In the genomic region with DNA sequence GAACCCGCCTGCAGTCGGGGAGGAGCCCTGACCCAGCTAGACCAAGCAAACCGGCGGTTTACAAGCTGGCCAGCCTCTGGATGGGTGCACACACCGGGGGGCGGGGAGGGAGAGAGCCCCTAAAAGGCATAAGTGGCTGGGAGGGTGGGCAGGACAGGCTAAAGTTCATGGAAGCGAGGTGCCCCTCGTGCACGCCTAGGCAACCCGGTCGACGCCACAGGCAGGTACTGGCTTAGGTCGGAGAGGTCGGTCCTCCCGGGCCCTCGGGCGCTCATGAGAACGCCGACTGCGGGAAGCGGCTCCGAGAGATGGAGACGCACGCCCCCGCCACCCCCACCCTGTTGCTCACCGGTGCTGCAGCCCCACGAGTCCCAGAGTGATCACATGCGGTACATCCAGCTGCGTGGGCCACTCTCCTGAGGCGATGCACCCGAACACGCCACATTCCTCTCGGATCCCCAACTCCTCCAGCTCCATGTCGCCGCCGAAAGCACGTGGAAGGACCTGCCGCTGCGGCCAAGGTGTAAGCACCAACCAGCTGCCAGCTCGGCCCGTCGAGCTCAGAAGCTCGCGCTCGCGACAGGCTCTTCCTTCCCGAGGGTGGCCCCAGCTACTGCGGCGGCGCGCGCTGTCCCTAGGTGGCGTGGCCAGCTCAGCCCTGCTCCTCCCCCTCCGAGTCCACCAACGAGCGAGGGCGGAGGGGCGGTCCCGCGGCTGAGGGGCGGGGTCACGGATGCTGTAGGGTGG, we compare ENCODE assay signal across 8 cellular contexts. TPM values are rescaled to one million over a fixed set of nuclear protein-coding genes. Genes with fewer than 3 reads are reported as not detected.
DNase-seq lines count a peak whose midpoint lies in the region; ATAC-seq and TF ChIP-seq lines count a peak whose summit lies in the region.

A gene (minus strand): TSS at position 615 of the 747 bp plus-strand sequence. CDS start 138 bp downstream, at position 477.

- 0% methylated on average over 9 of the region's 62 CpGs for WGBS in SK-N-SH (ENCODE audit: low lambda C conversion rate)
- WGBS in gastroesophageal sphincter (ENCODE audit: low coverage in 1 of 2), 2 donors: 0% methylated on average over 19 of the region's 62 CpGs; no CpG with 5 or more reads in 1 of the 2 donors
- under 1% methylated on average over 62 of the region's 62 CpGs for WGBS in thymus

- TF ChIP-seq CTCF in HEK293 (tag by site-specific recombination; IDR thresholded peaks at IDR 0.05): peak; percentile 76; the same call in 1 of the 2 replicates
- TF ChIP-seq CTCF in SK-N-SH (IDR thresholded peaks at IDR 0.05): no peak
- TF ChIP-seq CTCF in gastroesophageal sphincter (IDR thresholded peaks at IDR 0.05): peak in 3 of 4 experiments; percentile 40 to 52 (median 46)

- peaks cover 86% of the 10 kb centered on the region for H3K79me2 ChIP-seq in SK-N-SH (ENCODE audit: insufficient read depth)

- peaks cover 12% of the 10 kb centered on the region for H3F3A ChIP-seq in SK-N-SH (replicated peaks; ENCODE audit: insufficient read depth)

- CTCF ChIA-PET in HEK293 (lab: Yijun Ruan, JAX): interaction anchor here (0.5 to 3.3 kb wide), 5 partner anchors 11 to 541 kb away, joined by 3 to 19 read pairs (median 6); no protein-coding TSS in a partner anchor
- CTCF ChIA-PET in SK-N-SH (lab: Yijun Ruan, JAX): interaction anchor here (1.0 to 2.6 kb wide), 6 partner anchors 10 to 967 kb away, joined by 3 to 21 read pairs (median 4); a partner anchor contains a TSS

- ATAC-seq in gastroesophageal sphincter: peak; percentile 95

- no peaks in the 10 kb centered on the region for H3K9me2 ChIP-seq in SK-N-SH

- POLR2A ChIA-PET in HEK293 (lab: Yijun Ruan, JAX) (interaction anchor here (0.6 to 3.9 kb wide), 13 partner anchors 9 to 543 kb away, joined by 3 to 52 read pairs (median 5); a partner anchor contains a TSS), SK-N-SH (lab: Yijun Ruan, JAX) (interaction anchor here (0.7 to 2.9 kb wide), 11 partner anchors 9 to 486 kb away, joined by 3 to 29 read pairs (median 6); a partner anchor contains a TSS)

- peak; percentile 73 for DNase-seq in GM04503 (ENCODE audit: low read depth)
- peak; percentile 97 for DNase-seq in NAMALWA (ENCODE audit: low spot score)
- peak; percentile 98 for DNase-seq in SK-N-SH
- peak; percentile 98 for DNase-seq in activated naive CD4-positive, alpha-beta T cell treated with anti-CD3 and anti-CD28 coated beads, Interleukin-2, amount 50 U/mL, for 16 hours
- peak; percentile 98 for DNase-seq in occipital lobe (lab: John Stamatoyannopoulos, UW)

- TF ChIP-seq RAD21 in SK-N-SH (IDR thresholded peaks at IDR 0.05; ENCODE audit: low read length): 0 out of 2 replicates have a peak, but pooled peaks have one; percentile 8

- H2AFZ ChIP-seq in SK-N-SH (ENCODE audit: low read depth): peak within 1 kb of the TSS; percentile 89

- TF ChIP-seq POLR2A in gastroesophageal sphincter (IDR thresholded peaks at IDR 0.05): peak; percentile 10 to 41

- H3K27ac ChIP-seq in HEK293 (ENCODE audit: extremely low read depth, low read depth, low read length): peak within 1 kb of the TSS; percentile 69
- H3K27ac ChIP-seq in SK-N-SH (ENCODE audit: low read depth in 2 of 2, low read length in 1 of 2): peak within 1 kb of the TSS; percentile 95 to 96
- peak within 1 kb of the TSS; percentile 75 to 97 (median 93) for H3K27ac ChIP-seq in gastroesophageal sphincter
- H3K27ac ChIP-seq in thymus (ENCODE audit: low read depth): peak within 1 kb of the TSS; percentile 93

- no peaks in the 10 kb centered on the region for H3K4me1 ChIP-seq in HEK293 (ENCODE audit: control insufficient read depth, insufficient read depth, low read length)
- H3K4me1 ChIP-seq in SK-N-SH (ENCODE audit: control insufficient read depth in 1 of 2, insufficient read depth in 2 of 2, low read depth in 1 of 2, low read length in 1 of 2): peaks cover 2 to 6% of the 10 kb centered on the region in 2 experiments; a peak in 3 of 4 replicates
- peaks cover 0 to 33% (median 0%) of the 10 kb centered on the region in 3 donors for H3K4me1 ChIP-seq in gastroesophageal sphincter
- no peaks in the 10 kb centered on the region for H3K4me1 ChIP-seq in thymus (ENCODE audit: control insufficient read depth, insufficient read depth, low read length)

- H3K4me2 ChIP-seq in SK-N-SH: peak within 1 kb of the TSS; percentile 97

- H3K4me3 ChIP-seq in HEK293 (ENCODE audit: low read depth, low read length) (peak within 1 kb of the TSS; percentile 80), SK-N-SH (ENCODE audit: low read depth in 2 of 2, low read length in 1 of 2) (peak within 1 kb of the TSS; percentile 74 to 87), gastroesophageal sphincter (peak within 1 kb of the TSS; percentile 45 to 72), thymus (ENCODE audit: low read length) (peak within 1 kb of the TSS; percentile 63)

- peaks cover 8% of the 10 kb centered on the region; the same call in 1 of the 2 replicates for H4K20me1 ChIP-seq in SK-N-SH (ENCODE audit: insufficient read depth)

- H3K27me3 ChIP-seq in SK-N-SH (ENCODE audit: insufficient read depth) (no peaks in the 10 kb centered on the region), gastroesophageal sphincter (no peaks in the 10 kb centered on the region), thymus (ENCODE audit: control insufficient read depth, insufficient read depth) (no peaks in the 10 kb centered on the region)

- peaks cover 0 to 8% of the 10 kb centered on the region in 2 experiments; a peak in 2 of 3 replicates for H3K36me3 ChIP-seq in HEK293 (ENCODE audit: control insufficient read depth in 2 of 2, insufficient read depth in 1 of 2, low read length in 2 of 2)
- H3K36me3 ChIP-seq in SK-N-SH (replicated peaks in 1 of 2; ENCODE audit: control insufficient read depth in 1 of 2, insufficient read depth in 2 of 2, low read length in 1 of 2): no peaks in the 10 kb centered on the region
- H3K36me3 ChIP-seq in gastroesophageal sphincter: no peaks in the 10 kb centered on the region
- no peaks in the 10 kb centered on the region for H3K36me3 ChIP-seq in thymus (ENCODE audit: control insufficient read depth, insufficient read depth)

- 0 out of 4 replicates have a peak, but pooled peaks of 1 of the 2 experiments have one; percentile 39 for TF ChIP-seq EP300 in SK-N-SH (IDR thresholded peaks at IDR 0.05; ENCODE audit: borderline replicate concordance in 1 of 2, low read depth in 1 of 2, low read length in 1 of 2)
- no peak for TF ChIP-seq EP300 in gastroesophageal sphincter (IDR thresholded peaks at IDR 0.05)

- H3K9me3 ChIP-seq in HEK293 (ENCODE audit: control insufficient read depth, insufficient read depth, low read depth, low read length) (no peaks in the 10 kb centered on the region), SK-N-SH (no peaks in the 10 kb centered on the region), gastroesophageal sphincter (no peaks in the 10 kb centered on the region), thymus (ENCODE audit: control insufficient read depth) (no peaks in the 10 kb centered on the region)

- H3K9ac ChIP-seq in SK-N-SH: peak within 1 kb of the TSS; percentile 89

TF ChIP-seq in HEK293, 187 proteins besides CTCF, POLR2A, EP300 and RAD21 (continues in another document):
- TF ChIP-seq ZFP37 (tag by site-specific recombination; IDR thresholded peaks at IDR 0.05): peak; percentile 81
- TF ChIP-seq ZFP41 (tag by site-specific recombination; IDR thresholded peaks at IDR 0.05; ENCODE audit: borderline replicate concordance): no peak
- TF ChIP-seq, protein P1, sequence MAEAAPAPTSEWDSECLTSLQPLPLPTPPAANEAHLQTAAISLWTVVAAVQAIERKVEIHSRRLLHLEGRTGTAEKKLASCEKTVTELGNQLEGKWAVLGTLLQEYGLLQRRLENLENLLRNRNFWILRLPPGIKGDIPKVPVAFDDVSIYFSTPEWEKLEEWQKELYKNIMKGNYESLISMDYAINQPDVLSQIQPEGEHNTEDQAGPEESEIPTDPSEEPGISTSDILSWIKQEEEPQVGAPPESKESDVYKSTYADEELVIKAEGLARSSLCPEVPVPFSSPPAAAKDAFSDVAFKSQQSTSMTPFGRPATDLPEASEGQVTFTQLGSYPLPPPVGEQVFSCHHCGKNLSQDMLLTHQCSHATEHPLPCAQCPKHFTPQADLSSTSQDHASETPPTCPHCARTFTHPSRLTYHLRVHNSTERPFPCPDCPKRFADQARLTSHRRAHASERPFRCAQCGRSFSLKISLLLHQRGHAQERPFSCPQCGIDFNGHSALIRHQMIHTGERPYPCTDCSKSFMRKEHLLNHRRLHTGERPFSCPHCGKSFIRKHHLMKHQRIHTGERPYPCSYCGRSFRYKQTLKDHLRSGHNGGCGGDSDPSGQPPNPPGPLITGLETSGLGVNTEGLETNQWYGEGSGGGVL (tag by site-specific recombination; IDR thresholded peaks at IDR 0.05): peak; percentile 48; the same call in 1 of the 2 replicates
- no peak for TF ChIP-seq ZNF433 (tag by site-specific recombination; IDR thresholded peaks at IDR 0.05; ENCODE audit: low read depth)

TF ChIP-seq in SK-N-SH, 30 proteins besides CTCF, POLR2A, EP300 and RAD21 (continues in another document):
- TF ChIP-seq, protein P2, sequence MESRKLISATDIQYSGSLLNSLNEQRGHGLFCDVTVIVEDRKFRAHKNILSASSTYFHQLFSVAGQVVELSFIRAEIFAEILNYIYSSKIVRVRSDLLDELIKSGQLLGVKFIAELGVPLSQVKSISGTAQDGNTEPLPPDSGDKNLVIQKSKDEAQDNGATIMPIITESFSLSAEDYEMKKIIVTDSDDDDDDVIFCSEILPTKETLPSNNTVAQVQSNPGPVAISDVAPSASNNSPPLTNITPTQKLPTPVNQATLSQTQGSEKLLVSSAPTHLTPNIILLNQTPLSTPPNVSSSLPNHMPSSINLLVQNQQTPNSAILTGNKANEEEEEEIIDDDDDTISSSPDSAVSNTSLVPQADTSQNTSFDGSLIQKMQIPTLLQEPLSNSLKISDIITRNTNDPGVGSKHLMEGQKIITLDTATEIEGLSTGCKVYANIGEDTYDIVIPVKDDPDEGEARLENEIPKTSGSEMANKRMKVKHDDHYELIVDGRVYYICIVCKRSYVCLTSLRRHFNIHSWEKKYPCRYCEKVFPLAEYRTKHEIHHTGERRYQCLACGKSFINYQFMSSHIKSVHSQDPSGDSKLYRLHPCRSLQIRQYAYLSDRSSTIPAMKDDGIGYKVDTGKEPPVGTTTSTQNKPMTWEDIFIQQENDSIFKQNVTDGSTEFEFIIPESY (IDR thresholded peaks at IDR 0.05; ENCODE audit: borderline replicate concordance, low read depth): no peak
- TF ChIP-seq CHD2 (IDR thresholded peaks at IDR 0.05; ENCODE audit: low read length, partially characterized antibody) (peak; percentile 58), FOSL2 (IDR thresholded peaks at IDR 0.05; ENCODE audit: borderline replicate concordance, low read depth) (no peak), RFX5 (IDR thresholded peaks at IDR 0.05; ENCODE audit: low read length) (peak; percentile 60)

RNA-seq across cellular contexts. Expression of the gene that starts here (rescaled TPM):
- polyA plus RNA-seq in SK-N-SH (2012; rRNA removed) (7.4 and 9.5 TPM in 2 replicates), thymus (6.7 TPM)
- 11.3 and 11.9 TPM in 2 replicates for polyA plus RNA-seq in SK-N-SH (2012; cell fraction: cytosol; rRNA removed)
- 4.8 and 9.3 TPM in 2 replicates for polyA plus RNA-seq in SK-N-SH (2012; cell fraction: nucleus; rRNA removed)
- total RNA-seq in gastroesophageal sphincter (1 to 10 TPM; 2.5 to 8.8 (median 4.1) TPM), occipital lobe (34.9 TPM)

Comparison
In these comparisons a context has a peak if more than half of its experiments do, and no peak if none do; other contexts are left out.
1. Peak in every context shown above with its lines: DNase-seq, ATAC-seq, H3K4me3 ChIP-seq and H3K27ac ChIP-seq.